Comparison of ENCODE assay signal across 20 cellular contexts in genomic region chr3:100797921-100798491, GRCh38.
DNase-seq lines count a peak whose midpoint lies in the region; ATAC-seq, FAIRE-seq and TF ChIP-seq lines count a peak whose summit lies in the region.
"Had no signal": no experiment of that assay in that cellular context is flagged by ENCODE, and none has a peak within 500 bp of the region (broad histone marks: within the 10 kb centered on the region; RNA-seq: fewer than 3 reads in every experiment).

No MANE protein-coding gene starts in this region.

- no peak overlapping the region for H3K4me3 Mint-ChIP-seq in astrocyte (ENCODE audit: unreplicated experiment)
- H3K4me3 Mint-ChIP-seq in activated naive CD4-positive, alpha-beta T cell treated with anti-CD3 and anti-CD28 coated beads, Interleukin-2, amount 10 ng/mL, durations not matched to agents 7 days and 5 days, result no peak overlapping the region
- H3K4me3 Mint-ChIP-seq: CD14-positive monocyte had no signal

- 67% methylated on average over 3 of the region's 3 CpGs for WGBS in SK-N-SH (ENCODE audit: low lambda C conversion rate)

- no peaks in the 10 kb centered on the region for H3K9me1 ChIP-seq in keratinocyte (ENCODE audit: control insufficient read depth, extremely low read depth, insufficient read depth, low read length)

- no peak for ATAC-seq in SK-N-SH treated with all-trans-retinoic acid at 6 μM for 48 hours
- ATAC-seq: HCT116, K562, Right ventricle myocardium inferior had no signal

- POLR2A ChIA-PET in SK-N-SH (lab: Yijun Ruan, JAX), result no interaction called here

- dilution Hi-C loops in keratinocyte (cut with MboI; ENCODE audit: extremely low pct_ligation_motif_present, low sequenced_read_pairs), result loop anchor here (25.0 kb wide), 1 partner anchor 89 kb away; no protein-coding TSS in a partner anchor

- peaks cover 5% of the 10 kb centered on the region for H3K4me1 Mint-ChIP-seq in astrocyte (ENCODE audit: low read depth, unreplicated experiment)
- H3K4me1 Mint-ChIP-seq in activated naive CD4-positive, alpha-beta T cell treated with anti-CD3 and anti-CD28 coated beads, Interleukin-2, amount 10 ng/mL, durations not matched to agents 7 days and 5 days, result peaks cover 5% of the 10 kb centered on the region

- H3K79me2 ChIP-seq in SK-N-SH (ENCODE audit: insufficient read depth) (no peaks in the 10 kb centered on the region), astrocyte (ENCODE audit: insufficient read depth, low read length) (no peaks in the 10 kb centered on the region), keratinocyte (ENCODE audit: control insufficient read depth, insufficient read depth, low read length) (no peaks in the 10 kb centered on the region)

- CTCF ChIA-PET in SK-N-SH (lab: Yijun Ruan, JAX), result interaction anchor here (0.9 to 1.6 kb wide), 2 partner anchors 27 to 29 kb away, joined by 3 read pairs; no protein-coding TSS in a partner anchor
- CTCF ChIA-PET in activated naive CD4-positive, alpha-beta T cell treated with anti-CD3 and anti-CD28 coated beads, Interleukin-2, amount 10 ng/mL, durations not matched to agents 7 days and 5 days (lab: Charles Lee), result interaction anchor here (0.7 to 1.8 kb wide), 3 partner anchors 12 to 61 kb away, joined by 3 to 7 read pairs (median 4); no protein-coding TSS in a partner anchor

- H3K9ac ChIP-seq in SK-N-SH, result no peak overlapping the region
- no peak overlapping the region for H3K9ac ChIP-seq in astrocyte (ENCODE audit: low read length)
- H3K9ac ChIP-seq in keratinocyte (ENCODE audit: control insufficient read depth, extremely low read depth, insufficient read depth, low read length), result no peak overlapping the region

- H3K9me2 ChIP-seq in SK-N-SH, result no peaks in the 10 kb centered on the region

- H3F3A ChIP-seq in SK-N-SH (replicated peaks; ENCODE audit: insufficient read depth), result peaks cover 5% of the 10 kb centered on the region

- H3K27me3 Mint-ChIP-seq in astrocyte (ENCODE audit: low read depth, unreplicated experiment), result no peaks in the 10 kb centered on the region
- peaks cover 3% of the 10 kb centered on the region for H3K27me3 Mint-ChIP-seq in activated naive CD4-positive, alpha-beta T cell treated with anti-CD3 and anti-CD28 coated beads, Interleukin-2, amount 10 ng/mL, durations not matched to agents 7 days and 5 days

- no peak overlapping the region for H3K27ac Mint-ChIP-seq in astrocyte (ENCODE audit: unreplicated experiment)
- H3K27ac Mint-ChIP-seq in activated naive CD4-positive, alpha-beta T cell treated with anti-CD3 and anti-CD28 coated beads, Interleukin-2, amount 10 ng/mL, durations not matched to agents 7 days and 5 days, result no peak overlapping the region
- H3K27ac Mint-ChIP-seq: CD14-positive monocyte had no signal

- TF ChIP-seq EP300 in SK-N-SH (IDR thresholded peaks at IDR 0.05; ENCODE audit: borderline replicate concordance in 1 of 2, low read depth in 1 of 2, low read length in 1 of 2), result no peak

- no peaks in the 10 kb centered on the region for H3K36me3 ChIP-seq in SK-N-SH (replicated peaks in 1 of 2; ENCODE audit: control insufficient read depth in 1 of 2, insufficient read depth in 2 of 2, low read length in 1 of 2)
- no peaks in the 10 kb centered on the region for H3K36me3 ChIP-seq in astrocyte (ENCODE audit: insufficient read depth, low read length)
- H3K36me3 ChIP-seq in keratinocyte (ENCODE audit: control insufficient read depth in 2 of 2, extremely low read depth in 1 of 2, insufficient read depth in 2 of 2, low read length in 2 of 2), result no peaks in the 10 kb centered on the region

- DNase-seq in SK-N-SH (no peak), astrocyte (ENCODE audit: low read depth) (peak; percentile 30), keratinocyte (ENCODE audit: low read depth, low spot score) (no peak), hypothalamus (lab: John Stamatoyannopoulos, UW) (no peak)
- no peak for DNase-seq in activated naive CD4-positive, alpha-beta T cell treated with anti-CD3 and anti-CD28 coated beads, Interleukin-2, amount 10 ng/mL, durations not matched to agents 7 days and 5 days
- DNase-seq in activated naive CD4-positive, alpha-beta T cell treated with anti-CD3 and anti-CD28 coated beads, Interleukin-2, amount 50 U/mL, for 16 hours, result no peak
- no peak for DNase-seq in activated naive CD4-positive, alpha-beta T cell treated with Interleukin-2 at 50 U/mL for 16 hours
- DNase-seq: COR-L47, NCI-H1092 treated with DMSO at 0.1 percent for 48 hours, NCI-H1694, NCI-H2107, NCI-H69 had no signal

- H3K9me3 ChIP-seq in SK-N-SH (no peaks in the 10 kb centered on the region), astrocyte (ENCODE audit: insufficient read depth, low read depth, low read length) (no peaks in the 10 kb centered on the region), keratinocyte (ENCODE audit: control insufficient read depth, low read depth, low read length) (no peaks in the 10 kb centered on the region)

- H3K36me3 Mint-ChIP-seq in astrocyte (ENCODE audit: low read depth, unreplicated experiment), result no peaks in the 10 kb centered on the region
- no peaks in the 10 kb centered on the region for H3K36me3 Mint-ChIP-seq in activated naive CD4-positive, alpha-beta T cell treated with anti-CD3 and anti-CD28 coated beads, Interleukin-2, amount 10 ng/mL, durations not matched to agents 7 days and 5 days
- H3K36me3 Mint-ChIP-seq: CD14-positive monocyte had no signal

- no peak for FAIRE-seq in astrocyte (lab: Jason Lieb, UNC)
- peak; percentile 17 for FAIRE-seq in keratinocyte (lab: Jason Lieb, UNC)
- FAIRE-seq: GM12891, HTR-8/SVneo, K562 had no signal

- H2AFZ ChIP-seq in SK-N-SH (ENCODE audit: low read depth) (peak overlapping the region; percentile 19), astrocyte (ENCODE audit: low read depth, low read length) (no peak overlapping the region), keratinocyte (ENCODE audit: control insufficient read depth, low read length) (peak overlapping the region; percentile 8)

- TF ChIP-seq CTCF in SK-N-SH (IDR thresholded peaks at IDR 0.05), result no peak
- no peak for TF ChIP-seq CTCF in astrocyte (IDR thresholded peaks at IDR 0.05; ENCODE audit: insufficient read depth, low read depth, low read length)
- no peak for TF ChIP-seq CTCF in keratinocyte (optimal IDR thresholded peaks at IDR 0.05 in 1 of 3, IDR thresholded peaks at IDR 0.05 in 1 of 3, conservative IDR thresholded peaks at IDR 0.05 in 1 of 3; ENCODE audit: extremely low read depth in 1 of 3, insufficient read depth in 2 of 3, low read length in 3 of 3)

- H3K27ac ChIP-seq in SK-N-SH (ENCODE audit: low read depth in 2 of 2, low read length in 1 of 2) (no peak overlapping the region; a peak in 1 of 4 replicates), astrocyte (ENCODE audit: low read depth, low read length) (no peak overlapping the region), keratinocyte (ENCODE audit: control insufficient read depth, insufficient read depth, low read length) (no peak overlapping the region)
- H3K27ac ChIP-seq: 22Rv1 had no signal

- H3K4me3 ChIP-seq in SK-N-SH (ENCODE audit: low read depth in 2 of 2, low read length in 1 of 2) (no peak overlapping the region), astrocyte (ENCODE audit: insufficient read depth, low read depth, low read length) (no peak overlapping the region), keratinocyte (ENCODE audit: control insufficient read depth in 2 of 3, extremely low read depth in 1 of 3, insufficient read depth in 2 of 3, low read depth in 1 of 3, low read length in 3 of 3) (no peak overlapping the region)
- H3K4me3 ChIP-seq: K562 had no signal

- H3K9me3 Mint-ChIP-seq in astrocyte (ENCODE audit: unreplicated experiment), result no peaks in the 10 kb centered on the region
- H3K9me3 Mint-ChIP-seq in activated naive CD4-positive, alpha-beta T cell treated with anti-CD3 and anti-CD28 coated beads, Interleukin-2, amount 10 ng/mL, durations not matched to agents 7 days and 5 days, result no peaks in the 10 kb centered on the region

- H3K4me1 ChIP-seq in SK-N-SH (ENCODE audit: control insufficient read depth in 1 of 2, insufficient read depth in 2 of 2, low read depth in 1 of 2, low read length in 1 of 2) (peaks cover 0 to 7% of the 10 kb centered on the region in 2 experiments; a peak in 2 of 4 replicates), astrocyte (ENCODE audit: insufficient read depth, low read length) (no peaks in the 10 kb centered on the region), keratinocyte (ENCODE audit: control insufficient read depth, extremely low read depth, insufficient read depth, low read length) (peaks cover 10% of the 10 kb centered on the region)

- H4K20me1 ChIP-seq in SK-N-SH (ENCODE audit: insufficient read depth) (no peaks in the 10 kb centered on the region), astrocyte (ENCODE audit: insufficient read depth, low read length) (no peaks in the 10 kb centered on the region), keratinocyte (ENCODE audit: control insufficient read depth, extremely low read depth, insufficient read depth, low read length) (no peaks in the 10 kb centered on the region)

- TF ChIP-seq RAD21 in SK-N-SH (IDR thresholded peaks at IDR 0.05; ENCODE audit: low read length), result no peak

- H3K27me3 ChIP-seq in SK-N-SH (ENCODE audit: insufficient read depth) (no peaks in the 10 kb centered on the region), astrocyte (ENCODE audit: insufficient read depth, low read length) (no peaks in the 10 kb centered on the region), keratinocyte (ENCODE audit: control insufficient read depth, extremely low read depth, insufficient read depth, low read length) (no peaks in the 10 kb centered on the region)

- H3K4me2 ChIP-seq in SK-N-SH (no peak overlapping the region), astrocyte (ENCODE audit: low read length) (no peak overlapping the region), keratinocyte (ENCODE audit: control insufficient read depth, extremely low read depth, insufficient read depth, low read depth, low read length) (no peak overlapping the region)

TF ChIP-seq in SK-N-SH treated with all-trans-retinoic acid at 6 μM for 48 hours, 23 proteins besides CTCF, POLR2A, EP300 and RAD21 (continues in another document):
- TF ChIP-seq POU6F1 (CRISPR knock-in tag; IDR thresholded peaks at IDR 0.05; ENCODE audit: borderline replicate concordance, low read depth), result no peak
- no peak for TF ChIP-seq ZNF565 (CRISPR knock-in tag; conservative IDR thresholded peaks at IDR 0.05; ENCODE audit: low read depth)
- TF ChIP-seq OSR1 (CRISPR knock-in tag; IDR thresholded peaks at IDR 0.05), result no peak
- TF ChIP-seq RARB (CRISPR knock-in tag; IDR thresholded peaks at IDR 0.05), result no peak
